In the genomic region with DNA sequence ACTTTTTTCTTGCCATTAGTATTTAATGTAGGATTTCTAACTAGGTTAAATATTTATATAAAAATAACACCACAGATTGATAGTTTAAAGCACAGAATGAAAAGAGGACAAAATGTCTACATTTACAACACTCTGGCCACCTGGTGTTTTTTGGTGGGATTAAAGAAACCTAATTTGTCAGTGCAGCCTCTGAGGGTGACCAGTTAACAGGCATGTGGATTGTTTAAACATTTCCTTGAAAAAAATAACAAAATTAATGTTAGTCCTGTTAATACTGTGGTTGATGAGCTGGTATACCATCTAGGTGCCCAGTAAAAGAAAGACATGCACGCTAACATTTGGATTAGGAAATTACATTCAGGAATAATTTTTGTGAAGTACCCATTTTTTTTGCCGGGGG, we compare ENCODE assay signal across 14 cellular contexts. TPM values are rescaled to one million over a fixed set of nuclear protein-coding genes. Genes with fewer than 3 reads are reported as not detected.
DNase-seq lines count a peak whose midpoint lies in the region; ATAC-seq and TF ChIP-seq lines count a peak whose summit lies in the region.
"Had no signal": no experiment of that assay in that cellular context is flagged by ENCODE, and none has a peak within 500 bp of the region (broad histone marks: within the 10 kb centered on the region; RNA-seq: fewer than 3 reads in every experiment).

No MANE protein-coding gene starts in this region.

- CTCF ChIA-PET in activated CD8-positive, alpha-beta T cell treated with anti-CD3 and anti-CD28 coated beads, Interleukin-2, amount 10 ng/mL, durations not matched to agents 7 days and 5 days (lab: Charles Lee), result interaction anchor here (0.7 to 5.6 kb wide), 8 partner anchors 8 to 211 kb away, joined by 3 to 35 read pairs (median 4); a partner anchor contains a TSS
- CTCF ChIA-PET in activated CD8-positive, alpha-beta T cell treated with anti-CD3 and anti-CD28 coated beads for 36 hours (lab: Charles Lee), result interaction anchor here (1.0 to 1.6 kb wide), 7 partner anchors 8 to 280 kb away, joined by 3 to 7 read pairs (median 4); a partner anchor contains a TSS

- POLR2A ChIA-PET in activated CD8-positive, alpha-beta T cell treated with anti-CD3 and anti-CD28 coated beads, Interleukin-2, amount 10 ng/mL, durations not matched to agents 7 days and 5 days (lab: Charles Lee), result interaction anchor here (2.0 kb wide), 1 partner anchor 8 kb away, joined by 8 read pairs; a partner anchor contains a TSS
- POLR2A ChIA-PET in activated CD8-positive, alpha-beta T cell treated with anti-CD3 and anti-CD28 coated beads for 36 hours (lab: Charles Lee), result no interaction called here

- H3K9me3 ChIP-seq in SU-DHL-6 (ENCODE audit: insufficient read depth, low read length) (no peaks in the 10 kb centered on the region), smooth muscle cell (replicated peaks; ENCODE audit: low read depth) (no peaks in the 10 kb centered on the region)

- peak overlapping the region; percentile 8 for H3K4me3 ChIP-seq in SU-DHL-6 (ENCODE audit: insufficient read depth, low read length, poor library complexity, severe bottlenecking)
- H3K4me3 ChIP-seq in fibroblast of mammary gland (ENCODE audit: control insufficient read depth, low read depth, low read length), result no peak overlapping the region
- no peak overlapping the region for H3K4me3 ChIP-seq in smooth muscle cell

- H3K27me3 ChIP-seq in SU-DHL-6 (ENCODE audit: low read length) (no peaks in the 10 kb centered on the region), smooth muscle cell (ENCODE audit: low read depth) (no peaks in the 10 kb centered on the region)

- H3F3A ChIP-seq in SU-DHL-6 (ENCODE audit: insufficient read depth) (peaks cover 47% of the 10 kb centered on the region), smooth muscle cell (ENCODE audit: low read depth) (peaks cover 9% of the 10 kb centered on the region)

- peaks cover 80% of the 10 kb centered on the region for H3K36me3 Mint-ChIP-seq in activated CD8-positive, alpha-beta T cell treated with anti-CD3 and anti-CD28 coated beads, Interleukin-2, amount 10 ng/mL, durations not matched to agents 7 days and 5 days (ENCODE audit: low read depth)
- H3K36me3 Mint-ChIP-seq in activated CD8-positive, alpha-beta T cell treated with anti-CD3 and anti-CD28 coated beads for 36 hours (ENCODE audit: low read depth), result peaks cover 56% of the 10 kb centered on the region

- DNase-seq in activated CD8-positive, alpha-beta T cell treated with anti-CD3 and anti-CD28 coated beads, Interleukin-2, amount 10 ng/mL, durations not matched to agents 7 days and 5 days, result no peak
- DNase-seq in activated CD8-positive, alpha-beta T cell treated with anti-CD3 and anti-CD28 coated beads for 36 hours, result no peak
- DNase-seq in fibroblast of mammary gland (ENCODE audit: low read depth) (no peak), smooth muscle cell (lab: John Stamatoyannopoulos, UW; ENCODE audit: unreplicated experiment) (no peak), NCI-H2029 treated with DMSO at 0.1 percent for 48 hours (lab: John Stamatoyannopoulos, UW) (no peak), activated gamma-delta T cell (lab: John Stamatoyannopoulos, UW) (no peak)
- DNase-seq: activated naive CD4-positive, alpha-beta T cell treated with anti-CD3 and anti-CD28 coated beads for 36 hours; KG1; left colon; NCI-H1092; NCI-H774 had no signal

- ATAC-seq in activated CD8-positive, alpha-beta T cell treated with anti-CD3 and anti-CD28 coated beads, Interleukin-2, amount 10 ng/mL, durations not matched to agents 7 days and 5 days, result no peak
- no peak for ATAC-seq in activated CD8-positive, alpha-beta T cell treated with anti-CD3 and anti-CD28 coated beads for 36 hours
- ATAC-seq in HG02938 (IDR thresholded peaks at IDR 0.05; ENCODE audit: unreplicated experiment), result no peak
- ATAC-seq: left colon had no signal

- H4K20me1 ChIP-seq in SU-DHL-6 (ENCODE audit: low read depth, low read length), result no peaks in the 10 kb centered on the region
- no peaks in the 10 kb centered on the region for H4K20me1 ChIP-seq in smooth muscle cell (ENCODE audit: low read depth)

- H3K27ac ChIP-seq in SU-DHL-6 (ENCODE audit: low read depth, low read length) (peak overlapping the region; percentile 89), smooth muscle cell (ENCODE audit: low read depth) (peak overlapping the region; percentile 99)
- H3K27ac ChIP-seq: VCaP had no signal

- peak overlapping the region; percentile 40 for H3K4me2 ChIP-seq in SU-DHL-6 (ENCODE audit: low read depth, low read length, poor library complexity, severe bottlenecking)
- H3K4me2 ChIP-seq in smooth muscle cell, result peak overlapping the region; percentile 52

- H3K4me3 Mint-ChIP-seq in activated CD8-positive, alpha-beta T cell treated with anti-CD3 and anti-CD28 coated beads, Interleukin-2, amount 10 ng/mL, durations not matched to agents 7 days and 5 days, result no peak overlapping the region
- H3K4me3 Mint-ChIP-seq in activated CD8-positive, alpha-beta T cell treated with anti-CD3 and anti-CD28 coated beads for 36 hours, result no peak overlapping the region
- H3K4me3 Mint-ChIP-seq: activated naive CD4-positive, alpha-beta T cell treated with anti-CD3 and anti-CD28 coated beads for 36 hours had no signal

- peaks cover 20% of the 10 kb centered on the region for H3K4me1 ChIP-seq in smooth muscle cell (ENCODE audit: low read depth)

- H3K9me2 ChIP-seq in SU-DHL-6 (replicated peaks; ENCODE audit: insufficient read depth, low read length), result no peaks in the 10 kb centered on the region

- H3K27ac Mint-ChIP-seq in activated CD8-positive, alpha-beta T cell treated with anti-CD3 and anti-CD28 coated beads, Interleukin-2, amount 10 ng/mL, durations not matched to agents 7 days and 5 days, result peak overlapping the region; percentile 44
- no peak overlapping the region for H3K27ac Mint-ChIP-seq in activated CD8-positive, alpha-beta T cell treated with anti-CD3 and anti-CD28 coated beads for 36 hours

- intact Hi-C loops in activated CD8-positive, alpha-beta T cell treated with anti-CD3 and anti-CD28 coated beads for 36 hours (cut with micrococcal nuclease), result no loop called here

- peaks cover 28% of the 10 kb centered on the region for H3K79me2 ChIP-seq in SU-DHL-6 (ENCODE audit: insufficient read depth, low read length)
- H3K79me2 ChIP-seq in smooth muscle cell (ENCODE audit: low read depth), result no peaks in the 10 kb centered on the region

- 71% methylated on average over 2 of the region's 2 CpGs for WGBS in smooth muscle cell (ENCODE audit: low lambda C conversion rate)

- peak overlapping the region; percentile 33 for H3K9ac ChIP-seq in SU-DHL-6 (ENCODE audit: low read length)
- H3K9ac ChIP-seq in smooth muscle cell (ENCODE audit: low read depth), result peak overlapping the region; percentile 59

- H2AFZ ChIP-seq in SU-DHL-6 (ENCODE audit: low read depth, low read length, severe bottlenecking) (no peak overlapping the region), smooth muscle cell (ENCODE audit: low read depth) (no peak overlapping the region)

- H3K4me1 Mint-ChIP-seq in activated CD8-positive, alpha-beta T cell treated with anti-CD3 and anti-CD28 coated beads, Interleukin-2, amount 10 ng/mL, durations not matched to agents 7 days and 5 days (ENCODE audit: low read depth), result peaks cover 40% of the 10 kb centered on the region
- H3K4me1 Mint-ChIP-seq in activated CD8-positive, alpha-beta T cell treated with anti-CD3 and anti-CD28 coated beads for 36 hours (ENCODE audit: low read depth), result peaks cover 59% of the 10 kb centered on the region

- no peak for TF ChIP-seq CTCF in activated CD8-positive, alpha-beta T cell treated with anti-CD3 and anti-CD28 coated beads for 36 hours (IDR thresholded peaks at IDR 0.05)
- TF ChIP-seq CTCF in SU-DHL-6 (IDR thresholded peaks at IDR 0.05; ENCODE audit: insufficient read depth, low read length, poor library complexity, severe bottlenecking), result no peak
- TF ChIP-seq CTCF in fibroblast of mammary gland (conservative IDR thresholded peaks at IDR 0.05; ENCODE audit: control insufficient read depth, insufficient read depth, low read depth, low read length), result peak; percentile 4
- TF ChIP-seq CTCF in smooth muscle cell (IDR thresholded peaks at IDR 0.05; ENCODE audit: borderline replicate concordance, insufficient read depth, poor library complexity, severe bottlenecking), result no peak

- peaks cover 7% of the 10 kb centered on the region for H3K9me3 Mint-ChIP-seq in activated CD8-positive, alpha-beta T cell treated with anti-CD3 and anti-CD28 coated beads, Interleukin-2, amount 10 ng/mL, durations not matched to agents 7 days and 5 days (ENCODE audit: insufficient read depth)
- no peaks in the 10 kb centered on the region for H3K9me3 Mint-ChIP-seq in activated CD8-positive, alpha-beta T cell treated with anti-CD3 and anti-CD28 coated beads for 36 hours
- H3K9me3 Mint-ChIP-seq: activated naive CD4-positive, alpha-beta T cell treated with anti-CD3 and anti-CD28 coated beads for 36 hours had no signal

- peaks cover 36% of the 10 kb centered on the region for H3K36me3 ChIP-seq in SU-DHL-6 (ENCODE audit: low read length)
- peaks cover 4% of the 10 kb centered on the region for H3K36me3 ChIP-seq in smooth muscle cell (ENCODE audit: low read depth)

- H3K27me3 Mint-ChIP-seq in activated CD8-positive, alpha-beta T cell treated with anti-CD3 and anti-CD28 coated beads, Interleukin-2, amount 10 ng/mL, durations not matched to agents 7 days and 5 days (ENCODE audit: low read depth), result no peaks in the 10 kb centered on the region
- H3K27me3 Mint-ChIP-seq in activated CD8-positive, alpha-beta T cell treated with anti-CD3 and anti-CD28 coated beads for 36 hours, result no peaks in the 10 kb centered on the region

RNA-seq across cellular contexts. Expression of a gene that starts 8.8 kb away (rescaled TPM):
- 10 to 100 TPM; 19.4 to 20.5 TPM for total RNA-seq in activated CD8-positive, alpha-beta T cell treated with anti-CD3 and anti-CD28 coated beads, Interleukin-2, amount 10 ng/mL, durations not matched to agents 7 days and 5 days
- total RNA-seq in activated CD8-positive, alpha-beta T cell treated with anti-CD3 and anti-CD28 coated beads for 36 hours, result 10 to 100 TPM in 1 of 2 experiments, 1 to 10 TPM in 1; 9.4 to 11.3 TPM
- 3.9 and 4.5 TPM in 2 replicates for total RNA-seq in smooth muscle cell
- 1.4 and 2.2 TPM in 2 replicates for polyA plus RNA-seq in smooth muscle cell
